ENCODE assay signal across 21 cellular contexts in genomic region chr22:48799227-48799970, GRCh38.
DNase-seq lines count a peak whose midpoint lies in the region; ATAC-seq and TF ChIP-seq lines count a peak whose summit lies in the region.
"Had no signal": no experiment of that assay in that cellular context is flagged by ENCODE, and none has a peak within 500 bp of the region (broad histone marks: within the 10 kb centered on the region; RNA-seq: fewer than 3 reads in every experiment).

No MANE protein-coding gene starts in this region.

- H3K27ac Mint-ChIP-seq in osteocyte (ENCODE audit: unreplicated experiment) = no peak overlapping the region
- H3K27ac Mint-ChIP-seq: CD8-positive, alpha-beta T cell; HFFc6 had no signal

- no peaks in the 10 kb centered on the region for H3K9me3 Mint-ChIP-seq in osteocyte (ENCODE audit: unreplicated experiment)
- H3K9me3 Mint-ChIP-seq: CD8-positive, alpha-beta T cell had no signal

- TF ChIP-seq CTCF in osteocyte (IDR thresholded peaks at IDR 0.05) = no peak

- ATAC-seq in left ventricle myocardium superior (no peak), GM21529 (IDR thresholded peaks at IDR 0.05; ENCODE audit: unreplicated experiment) (no peak)
- ATAC-seq: CD8-positive, alpha-beta T cell had no signal

- H3K4me1 Mint-ChIP-seq in osteocyte (ENCODE audit: unreplicated experiment) = peaks cover 3% of the 10 kb centered on the region

- no peak overlapping the region for H3K4me3 Mint-ChIP-seq in osteocyte (ENCODE audit: unreplicated experiment)
- H3K4me3 Mint-ChIP-seq: CD8-positive, alpha-beta T cell; HFFc6 had no signal

- DNase-seq in cardiac septum (ENCODE audit: low spot score) (peak; percentile 55), left ventricle myocardium superior (no peak), islet precursor cell (peak; percentile 39), osteocyte (ENCODE audit: extremely low spot score, unreplicated experiment) (peak; percentile 77), EL (no peak), GOT3 (lab: John Stamatoyannopoulos, UW) (no peak)
- DNase-seq: AML-193; Calu3; CD8-positive, alpha-beta T cell; DMS79 treated with DMSO at 0.1 percent for 48 hours; GM23248; HFFc6; IMR-90; KG1; MM.1S; NCI-H2029; NCI-H446 treated with DMSO at 0.1 percent for 48 hours; NCI-H526 treated with DMSO at 0.1 percent for 48 hours; PC-9; Right ventricle myocardium superior had no signal

- no peaks in the 10 kb centered on the region for H3K27me3 Mint-ChIP-seq in osteocyte (ENCODE audit: unreplicated experiment)

- intact Hi-C loops in cardiac septum (cut with DNase I) (no loop called here), left ventricle myocardium superior (cut with micrococcal nuclease) (no loop called here)

- no peaks in the 10 kb centered on the region for H3K36me3 Mint-ChIP-seq in osteocyte (ENCODE audit: unreplicated experiment)
- H3K36me3 Mint-ChIP-seq: CD8-positive, alpha-beta T cell had no signal

Comparison
In these comparisons a context has a peak if more than half of its experiments do, and no peak if none do; other contexts are left out.
1. DNase-seq: peak in cardiac septum (single experiment), islet precursor cell (single experiment) and osteocyte (single experiment); none in left ventricle myocardium superior (single experiment), EL (single experiment) and GOT3 (single experiment).